7 cellular contexts compared by ENCODE assay signal in genomic region chr7:90390926-90391325, GRCh38.
"Had no signal": no experiment of that assay in that cellular context is flagged by ENCODE, and none has a peak within 500 bp of the region (broad histone marks: within the 10 kb centered on the region; RNA-seq: fewer than 3 reads in every experiment).

No MANE protein-coding gene starts in this region.

- ATAC-seq: HepG2, K562 had no signal

- H3K4me3 ChIP-seq: K562 had no signal

- FAIRE-seq: HepG2, HTR-8/SVneo, K562 had no signal

- DNase-seq: IMR-90, KBM-7, KG1 had no signal

- H3K9ac ChIP-seq: KMS-11 had no signal

- H3K4me2 ChIP-seq: KMS-11 had no signal

- H3K27ac ChIP-seq: KMS-11 had no signal
